In genomic region chr15:32646304-32646703, GRCh38 we compare ENCODE assay signal across 26 cellular contexts. TPM values are rescaled to one million over a fixed set of nuclear protein-coding genes. Genes with fewer than 3 reads are reported as not detected.
DNase-seq lines count a peak whose midpoint lies in the region; ATAC-seq and TF ChIP-seq lines count a peak whose summit lies in the region.
"Had no signal": no experiment of that assay in that cellular context is flagged by ENCODE, and none has a peak within 500 bp of the region (broad histone marks: within the 10 kb centered on the region; RNA-seq: fewer than 3 reads in every experiment).

No MANE protein-coding gene starts in this region.

- ATAC-seq in body of pancreas (no peak), GM19351 (IDR thresholded peaks at IDR 0.05; ENCODE audit: unreplicated experiment) (no peak)
- ATAC-seq: naive thymus-derived CD4-positive, alpha-beta T cell; T-cell had no signal

- TF ChIP-seq CTCF in body of pancreas (IDR thresholded peaks at IDR 0.05), result no peak

- DNase-seq in NCI-H1092 (lab: John Stamatoyannopoulos, UW) (peak; percentile 70), NCI-H2029 (lab: John Stamatoyannopoulos, UW) (peak; percentile 33), NCI-H510A treated with DMSO at 0.1 percent for 48 hours (lab: John Stamatoyannopoulos, UW) (peak; percentile 45), dedifferentiated amniotic fluid mesenchymal stem cell (ENCODE audit: extremely low spot score) (peak; percentile 3), mesenchymal stem cell (no peak), body of pancreas (no peak)
- DNase-seq in activated effector memory CD4-positive, alpha-beta T cell treated with anti-CD3 and anti-CD28 coated beads, Interleukin-2, amount 50 U/mL, for 16 hours, result no peak
- DNase-seq: activated CD4-positive, CD25-positive, alpha-beta regulatory T cell treated with anti-CD3 and anti-CD28 coated beads, Interleukin-2, amount 50 U/mL, for 72 hours; activated CD8-positive, alpha-beta memory T cell treated with anti-CD3 and anti-CD28 coated beads for 24 hours; activated naive CD4-positive, alpha-beta T cell treated with Interleukin-2 at 50 U/mL for 16 hours; activated T-cell treated with anti-CD3 and anti-CD28 coated beads, Interleukin-2, amount 50 U/mL, for 24 hours; amniotic stem cell; CD4-positive, alpha-beta T cell; dermis blood vessel endothelial cell; DMS53; glutamatergic neuron; H9; kidney glomerular epithelial cell; naive thymus-derived CD4-positive, alpha-beta T cell; Right ventricle myocardium superior; stimulated activated CD4-positive, alpha-beta T cell treated with anti-CD3 and anti-CD28 coated beads, Interleukin-4, amount 100 ng/mL, for 1 hour; stimulated activated naive CD4-positive, alpha-beta T cell treated with Interleukin-2 at 50 U/mL for 16 hours; T-cell had no signal

- H2BK15ac ChIP-seq in mesenchymal stem cell (ENCODE audit: low read depth, poor library complexity, severe bottlenecking), result no peak overlapping the region

- intact Hi-C loops in body of pancreas (cut with DNase I), result loop anchor here (10.0 kb wide), 1 partner anchor 58 kb away; no protein-coding TSS in a partner anchor

- no peak overlapping the region for H3K9ac ChIP-seq in mesenchymal stem cell (ENCODE audit: low read length)

- H4K91ac ChIP-seq in mesenchymal stem cell (ENCODE audit: low read length), result no peak overlapping the region

- no peak overlapping the region for H3K18ac ChIP-seq in mesenchymal stem cell (ENCODE audit: low read depth in 1 of 2, low read length in 2 of 2)

- no peak overlapping the region for H3K14ac ChIP-seq in mesenchymal stem cell (ENCODE audit: low read length in 2 of 2)

- no peak overlapping the region for H3K4me2 ChIP-seq in mesenchymal stem cell (ENCODE audit: low read length, poor library complexity, severe bottlenecking)
- H3K4me2 ChIP-seq: smooth muscle cell had no signal

- H3K4me1 ChIP-seq in mesenchymal stem cell (ENCODE audit: control insufficient read depth, insufficient read depth, low read depth, low read length) (peaks cover 5% of the 10 kb centered on the region), body of pancreas (peaks cover 54% of the 10 kb centered on the region)

- H3K4ac ChIP-seq in mesenchymal stem cell (ENCODE audit: low read depth in 1 of 2, low read length in 2 of 2), result no peak overlapping the region

- no peak overlapping the region for H3K4me3 ChIP-seq in mesenchymal stem cell (ENCODE audit: insufficient read depth in 1 of 2, low read depth in 1 of 2, low read length in 2 of 2)
- no peak overlapping the region for H3K4me3 ChIP-seq in body of pancreas
- H3K4me3 ChIP-seq: smooth muscle cell, thoracic aorta had no signal

- H3K36me3 ChIP-seq in mesenchymal stem cell (ENCODE audit: control insufficient read depth in 1 of 2, insufficient read depth in 2 of 2, low read depth in 1 of 2, low read length in 2 of 2), result no peaks in the 10 kb centered on the region
- H3K36me3 ChIP-seq in body of pancreas (replicated peaks in 1 of 2; ENCODE audit: insufficient read depth in 1 of 2, low read depth in 2 of 2), result no peaks in the 10 kb centered on the region
- H3K36me3 ChIP-seq: thoracic aorta had no signal

- H3K79me1 ChIP-seq in mesenchymal stem cell (replicated peaks; ENCODE audit: low read length, poor library complexity, severe bottlenecking), result peaks cover 3% of the 10 kb centered on the region

- TF ChIP-seq POLR2A in body of pancreas (IDR thresholded peaks at IDR 0.05), result no peak

- no peak overlapping the region for H3K27ac ChIP-seq in mesenchymal stem cell (ENCODE audit: low read length, poor library complexity, severe bottlenecking)
- H3K27ac ChIP-seq in body of pancreas, result no peak overlapping the region
- H3K27ac ChIP-seq: thoracic aorta had no signal

- no peak overlapping the region for H2BK120ac ChIP-seq in mesenchymal stem cell (ENCODE audit: low read depth, low read length)

- no peak overlapping the region for H4K8ac ChIP-seq in mesenchymal stem cell (ENCODE audit: low read length)

- no peaks in the 10 kb centered on the region for H3K9me3 ChIP-seq in mesenchymal stem cell (ENCODE audit: control insufficient read depth, low read length)
- no peaks in the 10 kb centered on the region for H3K9me3 ChIP-seq in body of pancreas
- H3K9me3 ChIP-seq: thoracic aorta had no signal

- no peak overlapping the region for H2AK5ac ChIP-seq in mesenchymal stem cell (ENCODE audit: low read length, severe bottlenecking)

- no peak overlapping the region for H3K23ac ChIP-seq in mesenchymal stem cell (ENCODE audit: low read length in 2 of 2)

- 94% methylated on average over 3 of the region's 5 CpGs for WGBS in mesenchymal stem cell
- 28 to 36% methylated on average over 5 of the region's 5 CpGs for WGBS in body of pancreas, 2 donors

- no peak overlapping the region for H2BK5ac ChIP-seq in mesenchymal stem cell (ENCODE audit: low read depth, low read length, poor library complexity, severe bottlenecking)

- H3K27me3 ChIP-seq in mesenchymal stem cell (ENCODE audit: control insufficient read depth in 1 of 2, insufficient read depth in 1 of 2, low read length in 2 of 2), result no peaks in the 10 kb centered on the region
- no peaks in the 10 kb centered on the region for H3K27me3 ChIP-seq in body of pancreas

- no peak overlapping the region for H2AFZ ChIP-seq in mesenchymal stem cell (ENCODE audit: low read depth, low read length)

- H2BK12ac ChIP-seq in mesenchymal stem cell (ENCODE audit: low read length in 2 of 2), result no peak overlapping the region

RNA-seq across cellular contexts. Expression of gene SCG5, which starts 4.8 kb away (rescaled TPM):
- 1.5 TPM for polyA plus RNA-seq in mesenchymal stem cell (2013, experiment 1 of 2)
- 2.4 TPM for polyA plus RNA-seq in mesenchymal stem cell (2013, experiment 2 of 2)
- 10 to 100 TPM; 49.4 to 50.1 TPM for total RNA-seq in body of pancreas
- total RNA-seq: CD4-positive, alpha-beta T cell; Right ventricle myocardium superior; T-cell had no signal

RNA-seq across cellular contexts. Expression of gene ARHGAP11A, which starts 31.0 kb away (rescaled TPM):
- polyA plus RNA-seq in mesenchymal stem cell (2013, experiment 1 of 2), result 4.5 TPM
- 5.2 TPM for polyA plus RNA-seq in mesenchymal stem cell (2013, experiment 2 of 2)
- total RNA-seq in body of pancreas, result 1 to 10 TPM in 1 of 2 donors, under 1 TPM in 1; 0.33 to 1.6 TPM

RNA-seq across cellular contexts. Expression of gene GOLGA8N, which starts 53.0 kb away (rescaled TPM):
- polyA plus RNA-seq in mesenchymal stem cell (2013, experiment 1 of 2), result 1.5 TPM
- polyA plus RNA-seq in mesenchymal stem cell (2013, experiment 2 of 2), result 1.2 TPM
- total RNA-seq in body of pancreas, result 10 to 100 TPM; 23.3 to 26.7 TPM

Comparison
In these comparisons a context has a peak if more than half of its experiments do, and no peak if none do; other contexts are left out.
1. DNase-seq: peak in NCI-H1092 (single experiment), NCI-H2029 (single experiment), NCI-H510A treated with DMSO at 0.1 percent for 48 hours (single experiment) and dedifferentiated amniotic fluid mesenchymal stem cell (single experiment); none in mesenchymal stem cell (single experiment), body of pancreas (0 of 4) and activated effector memory CD4-positive, alpha-beta T cell treated with anti-CD3 and anti-CD28 coated beads, Interleukin-2, amount 50 U/mL, for 16 hours (single experiment).